In the genomic region with DNA sequence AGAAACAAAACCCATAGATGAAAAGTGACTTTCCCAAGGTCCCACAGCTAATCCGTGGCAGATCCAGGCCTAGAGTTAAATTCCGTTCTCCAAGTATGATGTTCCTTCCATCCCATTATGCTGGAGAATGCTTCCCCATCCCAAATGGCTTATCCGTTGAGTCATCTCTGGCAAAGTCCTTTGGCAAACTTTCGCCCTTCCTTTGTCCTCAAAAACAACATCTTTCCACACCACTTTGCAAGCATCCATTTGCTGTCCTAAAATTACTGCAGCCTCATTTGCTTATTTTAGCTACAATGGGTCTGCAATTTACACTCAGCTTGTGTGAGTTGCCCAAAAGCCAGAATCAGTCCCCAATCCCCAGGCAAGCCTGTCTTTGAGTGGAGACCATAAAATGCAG, we compare ENCODE assay signal across 21 cellular contexts.
"Had no signal": no experiment of that assay in that cellular context is flagged by ENCODE, and none has a peak within 500 bp of the region (broad histone marks: within the 10 kb centered on the region; RNA-seq: fewer than 3 reads in every experiment).

No MANE protein-coding gene starts in this region.

- H3K4me3 Mint-ChIP-seq: activated CD4-positive, alpha-beta memory T cell treated with anti-CD3 and anti-CD28 coated beads, Interleukin-2, amount 10 ng/mL, durations not matched to agents 7 days and 5 days; activated CD8-positive, alpha-beta memory T cell treated with anti-CD3 and anti-CD28 coated beads, Interleukin-2, amount 10 ng/mL, durations not matched to agents 7 days and 5 days; activated naive CD8-positive, alpha-beta T cell treated with anti-CD3 and anti-CD28 coated beads for 36 hours; endodermal cell; natural killer cell treated with Interleukin-12 subunit alpha and Interleukin-12 subunit beta and Interleukin-15 and Interleukin-18, amount 100 ng/mL, for 72 hours; T-helper 2 cell treated with Interferon-gamma antibody and Interleukin-4, amounts not matched to agents 5 μg/mL and 100 μg/mL, for 36 hours; type B pancreatic cell had no signal

- H3K9me3 ChIP-seq: body of pancreas, lower lobe of right lung, neutrophil, pancreas, right lobe of liver, SK-N-SH had no signal

- H3K36me3 Mint-ChIP-seq: activated CD8-positive, alpha-beta memory T cell treated with anti-CD3 and anti-CD28 coated beads, Interleukin-2, amount 10 ng/mL, durations not matched to agents 7 days and 5 days; activated naive CD8-positive, alpha-beta T cell treated with anti-CD3 and anti-CD28 coated beads for 36 hours; natural killer cell treated with Interleukin-12 subunit alpha and Interleukin-12 subunit beta and Interleukin-15 and Interleukin-18, amount 100 ng/mL, for 72 hours; type B pancreatic cell had no signal

- H3K4me1 Mint-ChIP-seq: activated CD4-positive, alpha-beta memory T cell treated with anti-CD3 and anti-CD28 coated beads, Interleukin-2, amount 10 ng/mL, durations not matched to agents 7 days and 5 days; activated CD8-positive, alpha-beta memory T cell treated with anti-CD3 and anti-CD28 coated beads, Interleukin-2, amount 10 ng/mL, durations not matched to agents 7 days and 5 days; activated naive CD8-positive, alpha-beta T cell treated with anti-CD3 and anti-CD28 coated beads for 36 hours had no signal

- H3K27ac Mint-ChIP-seq: activated CD4-positive, alpha-beta memory T cell treated with anti-CD3 and anti-CD28 coated beads, Interleukin-2, amount 10 ng/mL, durations not matched to agents 7 days and 5 days; activated CD8-positive, alpha-beta memory T cell treated with anti-CD3 and anti-CD28 coated beads, Interleukin-2, amount 10 ng/mL, durations not matched to agents 7 days and 5 days; activated naive CD8-positive, alpha-beta T cell treated with anti-CD3 and anti-CD28 coated beads for 36 hours; endodermal cell; natural killer cell treated with Interleukin-12 subunit alpha and Interleukin-12 subunit beta and Interleukin-15 and Interleukin-18, amount 100 ng/mL, for 72 hours; T-helper 2 cell treated with Interferon-gamma antibody and Interleukin-4, amounts not matched to agents 5 μg/mL and 100 μg/mL, for 36 hours; type B pancreatic cell had no signal

- H3K27ac ChIP-seq: body of pancreas, epithelial cell of prostate, lower lobe of right lung, neutrophil, pancreas, right lobe of liver had no signal

- H3K4me1 ChIP-seq: lower lobe of right lung, pancreas had no signal

- H3K27me3 ChIP-seq: body of pancreas, neutrophil, pancreas, right lobe of liver had no signal

- H3K9me3 Mint-ChIP-seq: activated CD4-positive, alpha-beta memory T cell treated with anti-CD3 and anti-CD28 coated beads, Interleukin-2, amount 10 ng/mL, durations not matched to agents 7 days and 5 days; activated naive CD8-positive, alpha-beta T cell treated with anti-CD3 and anti-CD28 coated beads for 36 hours; natural killer cell treated with Interleukin-12 subunit alpha and Interleukin-12 subunit beta and Interleukin-15 and Interleukin-18, amount 100 ng/mL, for 72 hours; T-helper 2 cell treated with Interferon-gamma antibody and Interleukin-4, amounts not matched to agents 5 μg/mL and 100 μg/mL, for 36 hours; type B pancreatic cell had no signal

- DNase-seq: activated CD4-positive, alpha-beta memory T cell treated with anti-CD3 and anti-CD28 coated beads, Interleukin-2, amount 10 ng/mL, durations not matched to agents 7 days and 5 days; activated CD4-positive, alpha-beta T cell treated with anti-CD3 and anti-CD28 coated beads for 48 hours; activated CD4-positive, CD25-positive, alpha-beta regulatory T cell; activated CD8-positive, alpha-beta memory T cell treated with anti-CD3 and anti-CD28 coated beads, Interleukin-2, amount 10 ng/mL, durations not matched to agents 7 days and 5 days; activated naive CD8-positive, alpha-beta T cell treated with anti-CD3 and anti-CD28 coated beads for 36 hours; amniotic stem cell; caudate nucleus; endodermal cell; lower lobe of right lung; pancreas; right lobe of liver; SK-N-SH; stimulated activated CD4-positive, alpha-beta T cell treated with anti-CD3 and anti-CD28 coated beads, Interleukin-1b, Interleukin-23, amount 100 ng/mL, for 48 hours; stimulated activated CD8-positive, alpha-beta memory T cell treated with anti-CD3 and anti-CD28 coated beads, Interleukin-4, amount 100 ng/mL, for 48 hours; stimulated activated naive CD8-positive, alpha-beta T cell treated with anti-CD3 and anti-CD28 coated beads, Interleukin-15, Interleukin-2, amounts not matched to agents 100 U/mL and 50 U/mL, for 24 hours had no signal

- H3K36me3 ChIP-seq: lower lobe of right lung, neutrophil, pancreas, right lobe of liver had no signal

- ATAC-seq: activated CD8-positive, alpha-beta memory T cell treated with anti-CD3 and anti-CD28 coated beads, Interleukin-2, amount 10 ng/mL, durations not matched to agents 7 days and 5 days; body of pancreas; lower lobe of right lung; natural killer cell treated with Interleukin-12 subunit alpha and Interleukin-12 subunit beta and Interleukin-15 and Interleukin-18, amount 100 ng/mL, for 72 hours; right lobe of liver; stimulated activated naive CD8-positive, alpha-beta T cell treated with anti-CD3 and anti-CD28 coated beads, Interleukin-15, Interleukin-2, amounts not matched to agents 100 U/mL and 50 U/mL, for 24 hours had no signal

- H3K4me3 ChIP-seq: body of pancreas, lower lobe of right lung, pancreas, right lobe of liver had no signal
